In genomic region chr6:88050140-88050818, GRCh38 we compare ENCODE assay signal across 22 cellular contexts. TPM values are rescaled to one million over a fixed set of nuclear protein-coding genes. Genes with fewer than 3 reads are reported as not detected.
DNase-seq lines count a peak whose midpoint lies in the region; ATAC-seq, FAIRE-seq and TF ChIP-seq lines count a peak whose summit lies in the region.
"Had no signal": no experiment of that assay in that cellular context is flagged by ENCODE, and none has a peak within 500 bp of the region (broad histone marks: within the 10 kb centered on the region; RNA-seq: fewer than 3 reads in every experiment).

No MANE protein-coding gene starts in this region.

- TF ChIP-seq CTCF in HepG2 (CRISPR knock-in tag; IDR thresholded peaks at IDR 0.05) (no peak), right lobe of liver (IDR thresholded peaks at IDR 0.05) (no peak), OCI-LY7 (conservative IDR thresholded peaks at IDR 0.05; ENCODE audit: low read length) (no peak)

- H3K36me3 ChIP-seq in HepG2 (replicated peaks in 1 of 2; ENCODE audit: control insufficient read depth in 1 of 2, insufficient read depth in 2 of 2, low read length in 2 of 2): no peaks in the 10 kb centered on the region
- no peaks in the 10 kb centered on the region for H3K36me3 ChIP-seq in right lobe of liver
- H3K36me3 ChIP-seq in OCI-LY7 (ENCODE audit: insufficient read depth, low read length): no peaks in the 10 kb centered on the region
- H3K36me3 ChIP-seq: Peyer's patch had no signal

- H3K4me2 ChIP-seq in HepG2 (ENCODE audit: low read depth, low read length) (no peak overlapping the region), OCI-LY7 (ENCODE audit: low read length) (no peak overlapping the region)

- H3K4me1 ChIP-seq in HepG2 (ENCODE audit: insufficient read depth, low read length) (no peaks in the 10 kb centered on the region), right lobe of liver (no peaks in the 10 kb centered on the region), OCI-LY7 (ENCODE audit: insufficient read depth, low read length, poor library complexity, severe bottlenecking) (no peaks in the 10 kb centered on the region)
- H3K4me1 ChIP-seq: Caco-2, Peyer's patch had no signal

- no peak for DNase-seq in HepG2 (ENCODE audit: low spot score)
- no peak for DNase-seq in right lobe of liver
- DNase-seq in OCI-LY7 (ENCODE audit: low spot score): no peak
- peak; percentile 38 for DNase-seq in fibroblast of gingiva (ENCODE audit: low read depth)
- DNase-seq in KG1 (lab: John Stamatoyannopoulos, UW): no peak
- DNase-seq in GM19238 (ENCODE audit: insufficient read length, low spot score): no peak
- DNase-seq in stimulated activated CD4-positive, alpha-beta T cell treated with anti-CD3 and anti-CD28 coated beads, Interleukin-15, amount 100 ng/mL, for 24 hours: no peak
- DNase-seq: 8988T, Caco-2, DMS53, NCI-H1092 treated with DMSO at 0.1 percent for 48 hours, NCI-H1694 treated with DMSO at 0.1 percent for 48 hours, NCI-H345, NCI-H526 treated with DMSO at 0.1 percent for 48 hours, Peyer's patch, Right ventricle myocardium superior had no signal

- H3K9ac ChIP-seq in HepG2 (ENCODE audit: insufficient read depth, low read depth, low read length): no peak overlapping the region

- WGBS in HepG2 (ENCODE audit: low lambda C conversion rate): 24% methylated on average over 4 of the region's 4 CpGs
- WGBS in right lobe of liver (ENCODE audit: insufficient coverage, low coverage, low lambda C conversion rate, missing lambda C conversion rate): 51% methylated on average over 4 of the region's 4 CpGs

- ATAC-seq in HepG2: no peak
- ATAC-seq in right lobe of liver: no peak
- no peak for ATAC-seq in HG03039 (IDR thresholded peaks at IDR 0.05; ENCODE audit: unreplicated experiment)
- ATAC-seq: GM12878 had no signal

- TF ChIP-seq RAD21 in HepG2 (CRISPR knock-in tag; IDR thresholded peaks at IDR 0.05): no peak

- H3K27ac ChIP-seq in HepG2 (ENCODE audit: extremely low read length, insufficient read depth, low read length): no peak overlapping the region
- H3K27ac ChIP-seq in right lobe of liver: no peak overlapping the region
- H3K27ac ChIP-seq in OCI-LY7 (ENCODE audit: low read depth, low read length, poor library complexity, severe bottlenecking): no peak overlapping the region
- H3K27ac ChIP-seq: Peyer's patch had no signal

- no peaks in the 10 kb centered on the region for H3K9me2 ChIP-seq in OCI-LY7 (ENCODE audit: insufficient read depth, low read length)

- intact Hi-C loops in HepG2 (cut with micrococcal nuclease; ENCODE audit: unreplicated experiment) (no loop called here), right lobe of liver (cut with DNase I) (no loop called here), OCI-LY7 (cut with micrococcal nuclease; ENCODE audit: unreplicated experiment) (no loop called here)

- TF ChIP-seq POLR2A in HepG2 (IDR thresholded peaks at IDR 0.05; ENCODE audit: insufficient read depth in 1 of 2, low read depth in 2 of 2, low read length in 2 of 2) (no peak), right lobe of liver (IDR thresholded peaks at IDR 0.05) (no peak)

- TF ChIP-seq EP300 in HepG2 (IDR thresholded peaks at IDR 0.05; ENCODE audit: low read depth in 2 of 2, low read length in 2 of 2): no peak
- TF ChIP-seq EP300 in HepG2 (CRISPR knock-in tag; IDR thresholded peaks at IDR 0.05; ENCODE audit: borderline replicate concordance): no peak

- no TSS peak for BruUV-seq in HepG2 (replicated peaks; lab: Mats Ljungman, UMichigan)
- BruUV-seq in OCI-LY7 (replicated peaks; lab: Mats Ljungman, UMichigan): no TSS peak

- POLR2A ChIA-PET in HepG2 (lab: Yijun Ruan, JAX) (no interaction called here), OCI-LY7 (lab: Charles Lee) (interaction anchor here (0.7 kb wide), 1 partner anchor 409 kb away, joined by 3 read pairs; no protein-coding TSS in a partner anchor)

- H2AFZ ChIP-seq in HepG2 (ENCODE audit: low read length): no peak overlapping the region
- peak overlapping the region; percentile 18; the same call in 1 of the 2 replicates for H2AFZ ChIP-seq in OCI-LY7 (ENCODE audit: low read length)

- no peaks in the 10 kb centered on the region for H4K20me1 ChIP-seq in HepG2 (ENCODE audit: insufficient read depth, low read length)
- no peaks in the 10 kb centered on the region for H4K20me1 ChIP-seq in OCI-LY7 (ENCODE audit: insufficient read depth, low read length)

- CTCF ChIA-PET in HepG2 (lab: Yijun Ruan, JAX; ENCODE audit: low intra/inter-chr PET ratio, low total read pairs) (no interaction called here), OCI-LY7 (lab: Charles Lee; ENCODE audit: unreplicated experiment) (no interaction called here)

- no peaks in the 10 kb centered on the region for H3K9me3 ChIP-seq in HepG2 (ENCODE audit: low read length)
- no peaks in the 10 kb centered on the region for H3K9me3 ChIP-seq in right lobe of liver
- no peaks in the 10 kb centered on the region for H3K9me3 ChIP-seq in OCI-LY7 (ENCODE audit: low read length)
- H3K9me3 ChIP-seq: Caco-2, Peyer's patch had no signal

- H3K27me3 ChIP-seq in HepG2 (ENCODE audit: control insufficient read depth in 1 of 2, insufficient read depth in 2 of 2, low read length in 2 of 2) (no peaks in the 10 kb centered on the region; a peak in 1 of 5 replicates), right lobe of liver (no peaks in the 10 kb centered on the region)
- H3K27me3 ChIP-seq: Peyer's patch had no signal

- H3K79me2 ChIP-seq in HepG2 (ENCODE audit: insufficient read depth, low read length) (no peaks in the 10 kb centered on the region), OCI-LY7 (ENCODE audit: insufficient read depth, low read depth, low read length) (no peaks in the 10 kb centered on the region)

- no peak overlapping the region for H3K4me3 ChIP-seq in HepG2 (replicated peaks in 1 of 3; ENCODE audit: insufficient read depth in 1 of 3, low read depth in 2 of 3, low read length in 3 of 3)
- no peak overlapping the region for H3K4me3 ChIP-seq in right lobe of liver
- H3K4me3 ChIP-seq in OCI-LY7 (ENCODE audit: low read depth, low read length, poor library complexity, severe bottlenecking): no peak overlapping the region
- H3K4me3 ChIP-seq: GM12878, Peyer's patch had no signal

- no peak for FAIRE-seq in HepG2 (lab: Jason Lieb, UNC)
- FAIRE-seq: GM12878, GM18507, GM19239, H1 had no signal

- in situ Hi-C loops in HepG2 (cut with HindIII; ENCODE audit: extremely low pct_ligation_motif_present, low pct_unique_long_range_greater_than_20kb): no loop called here

TF ChIP-seq in HepG2, 621 proteins besides CTCF, POLR2A, EP300 and RAD21:
- TF ChIP-seq CEBPB (IDR thresholded peaks at IDR 0.05; ENCODE audit: borderline replicate concordance, low read depth, low read length) (peak; percentile 49; the same call in 1 of the 2 replicates), MAFK (conservative IDR thresholded peaks at IDR 0.05 in 1 of 2, IDR thresholded peaks at IDR 0.05 in 1 of 2; ENCODE audit: low read length in 2 of 2) (peak; percentile 42 to 59; a peak in 2 of 4 replicates), MAFF (IDR thresholded peaks at IDR 0.05; ENCODE audit: low read depth, low read length) (peak; percentile 34; the same call in 1 of the 2 replicates), ATF7 (IDR thresholded peaks at IDR 0.05) (peak; percentile 64), ATF7 (CRISPR knock-in tag; IDR thresholded peaks at IDR 0.05) (no peak), YEATS4 (CRISPR knock-in tag; IDR thresholded peaks at IDR 0.05; ENCODE audit: borderline replicate concordance) (no peak)

RNA-seq across cellular contexts. Expression of gene SPACA1, which starts 2.6 kb away (rescaled TPM):
- total RNA-seq in HepG2 (2016; rRNA removed; fragmentation: Illumina TruSeq; extraction: Trizol): not detected in 2 replicates
- total RNA-seq in HepG2 (2016; cell fraction: cytosol; rRNA removed; fragmentation: Illumina TruSeq; extraction: Trizol; ENCODE audit: low read depth): not detected in 2 replicates
- total RNA-seq in HepG2 (2016; cell fraction: insoluble cytoplasmic fraction; rRNA removed; fragmentation: Illumina TruSeq; extraction: Trizol): not detected in 2 replicates
- not detected in 2 replicates for total RNA-seq in HepG2 (2016; cell fraction: membrane; rRNA removed; fragmentation: Illumina TruSeq; extraction: Trizol)
- not detected in 2 replicates for total RNA-seq in HepG2 (2016; cell fraction: nucleus; rRNA removed; fragmentation: Illumina TruSeq; extraction: Trizol)
- 0.07 TPM in 1 of 2 replicates, not detected in the other for polyA plus RNA-seq in HepG2 (2011; rRNA removed)
- polyA plus RNA-seq in HepG2 (2011; cell fraction: cytosol; rRNA removed): not detected in 2 replicates
- not detected in 2 replicates for polyA plus RNA-seq in HepG2 (2011; cell fraction: nucleus; rRNA removed)
- polyA plus RNA-seq in HepG2 (2012): not detected in 2 replicates
- polyA plus RNA-seq in HepG2 (2016; cell fraction: cytosol; fragmentation: Illumina TruSeq; extraction: Trizol; ENCODE audit: low read depth): not detected in 2 replicates
- not detected in 2 replicates for polyA plus RNA-seq in HepG2 (2016; cell fraction: insoluble cytoplasmic fraction; fragmentation: Illumina TruSeq; extraction: Trizol; ENCODE audit: low read depth)
- not detected in 2 replicates for polyA plus RNA-seq in HepG2 (2016; cell fraction: membrane; fragmentation: Illumina TruSeq; extraction: Trizol; ENCODE audit: low read depth)
- not detected in 2 replicates for polyA plus RNA-seq in HepG2 (2016; cell fraction: nucleus; fragmentation: Illumina TruSeq; extraction: Trizol; ENCODE audit: insufficient read depth, low read depth)
- polyA minus RNA-seq in HepG2 (2011; rRNA and poly(A)+ RNA removed; ENCODE audit: low replicate concordance): not detected in 2 replicates
- polyA minus RNA-seq in HepG2 (2011; cell fraction: cytosol; rRNA and poly(A)+ RNA removed): not detected in 2 replicates
- not detected in 2 replicates for polyA minus RNA-seq in HepG2 (2011; cell fraction: nucleus; rRNA and poly(A)+ RNA removed)
- not detected for total RNA-seq in right lobe of liver
- not detected in 2 replicates for total RNA-seq in OCI-LY7 (2014; rRNA removed; shearing (Covaris generic))
- not detected in 2 replicates for total RNA-seq in OCI-LY7 (2022)
- total RNA-seq: Caco-2, GM12878, H1, Peyer's patch, Right ventricle myocardium superior had no signal
- polyA plus RNA-seq: CD14-positive monocyte, GM12878, H1 had no signal
